ENCODE assay signal across 9 cellular contexts in the genomic region with DNA sequence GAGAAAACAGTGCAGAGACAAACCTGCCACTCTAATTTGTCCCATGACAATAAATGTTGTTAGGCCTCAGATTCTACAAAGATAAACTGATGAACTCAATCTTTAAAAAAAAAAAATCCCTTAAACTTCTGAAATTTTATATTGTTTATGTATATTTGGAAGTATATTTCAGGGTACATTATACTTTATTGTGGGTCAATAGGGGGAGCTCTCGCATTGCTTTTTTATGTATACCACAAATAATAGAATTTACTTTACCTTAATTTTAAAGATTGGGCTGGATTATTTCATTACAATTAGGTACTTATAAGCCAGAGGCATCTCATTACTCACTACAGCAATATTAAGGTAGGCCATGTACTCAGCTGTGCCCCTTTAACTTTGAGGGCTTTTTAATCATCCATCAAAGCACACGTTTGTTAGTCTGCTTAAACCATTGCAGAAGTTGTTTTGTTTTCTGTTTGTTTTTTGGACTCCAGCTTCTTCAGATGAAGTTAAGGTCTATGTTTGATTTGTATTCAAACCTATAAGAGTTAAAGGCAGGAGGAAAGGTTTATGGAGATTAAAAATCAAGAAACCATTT. TPM values are rescaled to one million over a fixed set of nuclear protein-coding genes. Genes with fewer than 3 reads are reported as not detected.
DNase-seq lines count a peak whose midpoint lies in the region; TF ChIP-seq lines count a peak whose summit lies in the region.
"Had no signal": no experiment of that assay in that cellular context is flagged by ENCODE, and none has a peak within 500 bp of the region (broad histone marks: within the 10 kb centered on the region; RNA-seq: fewer than 3 reads in every experiment).

No MANE protein-coding gene starts in this region.

- TF ChIP-seq EP300 in Ishikawa (IDR thresholded peaks at IDR 0.05; ENCODE audit: borderline replicate concordance) = no peak

- H3K27me3 ChIP-seq in ascending aorta = no peaks in the 10 kb centered on the region
- peaks cover 0 to 9% (median 1%) of the 10 kb centered on the region in 4 donors for H3K27me3 ChIP-seq in liver (ENCODE audit: control insufficient read depth in 4 of 4, insufficient read depth in 4 of 4, low read length in 3 of 4)

- DNase-seq in ascending aorta (ENCODE audit: low spot score in 2 of 2) = no peak
- no peak for DNase-seq in activated T-cell treated with anti-CD3 and anti-CD28 coated beads, Interleukin-2, amount 50 U/mL, for 1 hour
- no peak for DNase-seq in T-helper 1 cell
- no peak for DNase-seq in NK-92 (lab: John Stamatoyannopoulos, UW; ENCODE audit: unreplicated experiment)
- no peak for DNase-seq in ureter (ENCODE audit: low spot score)
- DNase-seq: activated CD4-positive, alpha-beta T cell treated with anti-CD3 and anti-CD28 coated beads for 36 hours had no signal

- H3K27ac ChIP-seq in C4-2B (no peak overlapping the region), ascending aorta (no peak overlapping the region), liver (ENCODE audit: low read depth in 1 of 2, low read length in 2 of 2) (no peak overlapping the region)

- no peak overlapping the region for H3K9ac ChIP-seq in liver (ENCODE audit: low read depth in 1 of 2, low read length in 2 of 2)

- H3K4me3 ChIP-seq in ascending aorta (no peak overlapping the region), liver (ENCODE audit: low read depth in 1 of 3, low read length in 3 of 3) (no peak overlapping the region)

- H3K36me3 ChIP-seq in ascending aorta (no peaks in the 10 kb centered on the region), liver (ENCODE audit: control insufficient read depth in 4 of 4, insufficient read depth in 3 of 4, low read depth in 1 of 4, low read length in 3 of 4) (no peaks in the 10 kb centered on the region)

- TF ChIP-seq RAD21 in Ishikawa (IDR thresholded peaks at IDR 0.05; ENCODE audit: low read depth) = peak; percentile 72
- peak; percentile 75 for TF ChIP-seq RAD21 in liver (IDR thresholded peaks at IDR 0.05)

- H3K9me3 ChIP-seq in ascending aorta (no peaks in the 10 kb centered on the region), liver (ENCODE audit: control insufficient read depth in 4 of 4, low read length in 3 of 4) (no peaks in the 10 kb centered on the region)

- WGBS in liver = 29% methylated on average over 2 of the region's 2 CpGs

- no peaks in the 10 kb centered on the region for H3K4me1 ChIP-seq in ascending aorta
- no peaks in the 10 kb centered on the region for H3K4me1 ChIP-seq in liver (ENCODE audit: control insufficient read depth in 4 of 4, insufficient read depth in 4 of 4, low read length in 3 of 4)

- intact Hi-C loops in ascending aorta (cut with DNase I) = loop anchor here (1.0 kb wide), 2 partner anchors 328 to 368 kb away; no protein-coding TSS in a partner anchor

- TF ChIP-seq CTCF in C4-2B (conservative IDR thresholded peaks at IDR 0.05) = peak; percentile 77
- peak; percentile 15 to 59 (median 20) for TF ChIP-seq CTCF in ascending aorta (IDR thresholded peaks at IDR 0.05)
- TF ChIP-seq CTCF in liver (IDR thresholded peaks at IDR 0.05; ENCODE audit: low read depth, low read length, missing input control) = peak; percentile 39

TF ChIP-seq in Ishikawa, 13 proteins besides CTCF, POLR2A, EP300 and RAD21:
- TF ChIP-seq ZBTB7A (IDR thresholded peaks at IDR 0.05; ENCODE audit: low read depth) = no peak
TF ChIP-seq in Ishikawa: peak in this region for 0.

TF ChIP-seq in liver, 16 proteins besides CTCF, POLR2A, EP300 and RAD21:
- TF ChIP-seq SP1 (IDR thresholded peaks at IDR 0.05) (no peak), JUND (IDR thresholded peaks at IDR 0.05) (no peak), HNF4G (IDR thresholded peaks at IDR 0.05) (no peak)

RNA-seq across cellular contexts. Expression of gene EYA4, which starts 56.3 kb away (rescaled TPM):
- total RNA-seq in ascending aorta = 6.2 TPM
- total RNA-seq in liver = under 1 TPM in 1 of 2 donors, not detected in 1; 0.50 TPM
- under 1 TPM in 1 of 2 donors, not detected in 1; 0.05 TPM for polyA plus RNA-seq in liver
- total RNA-seq in ureter = 4.1 TPM
- total RNA-seq: activated CD4-positive, alpha-beta T cell treated with anti-CD3 and anti-CD28 coated beads for 36 hours had no signal

Comparison
In these comparisons a context has a peak if more than half of its experiments do, and no peak if none do; other contexts are left out.
1. CTCF ChIP-seq: peak in every context shown above with its lines; median percentile 77 in C4-2B; 39 in liver; 20 in ascending aorta.